In genomic region chr21:42671778-42672593, GRCh38 we compare ENCODE assay signal across 14 cellular contexts. TPM values are rescaled to one million over a fixed set of nuclear protein-coding genes. Genes with fewer than 3 reads are reported as not detected.
DNase-seq lines count a peak whose midpoint lies in the region; ATAC-seq, FAIRE-seq and TF ChIP-seq lines count a peak whose summit lies in the region.
"Had no signal": no experiment of that assay in that cellular context is flagged by ENCODE, and none has a peak within 500 bp of the region (broad histone marks: within the 10 kb centered on the region; RNA-seq: fewer than 3 reads in every experiment).

No MANE protein-coding gene starts in this region.

- FAIRE-seq in HTR-8/SVneo (lab: Jason Lieb, UNC) (peak; percentile 4), kidney (lab: Jason Lieb, UNC) (no peak)

- H3K36me3 ChIP-seq in kidney (ENCODE audit: control insufficient read depth in 1 of 2, insufficient read depth in 2 of 2, low read length in 2 of 2) = peaks cover 7 to 9% of the 10 kb centered on the region in 2 donors
- H3K36me3 ChIP-seq: BE2C, HAP-1 had no signal

- no peaks in the 10 kb centered on the region for H3K9me3 ChIP-seq in kidney (ENCODE audit: control insufficient read depth in 1 of 2, low read length in 2 of 2)
- H3K9me3 ChIP-seq: BE2C, HAP-1 had no signal

- peak; percentile 70 for DNase-seq in A172 (ENCODE audit: low spot score)
- no peak for DNase-seq in HTR-8/SVneo (ENCODE audit: insufficient read length, low spot score)
- DNase-seq in RPMI7951 (ENCODE audit: low read depth) = peak; percentile 54
- no peak for DNase-seq in left colon
- DNase-seq in C1 segment of cervical spinal cord (lab: John Stamatoyannopoulos, UW) = no peak
- DNase-seq in kidney = no peak
- DNase-seq: activated CD4-positive, CD25-positive, alpha-beta regulatory T cell treated with anti-CD3 and anti-CD28 coated beads, Interleukin-2, amount 50 U/mL, for 72 hours; BE2C; naive thymus-derived CD4-positive, alpha-beta T cell; NCI-H1694 treated with DMSO at 0.1 percent for 48 hours; stimulated activated CD4-positive, alpha-beta T cell treated with anti-CD3 and anti-CD28 coated beads, Interleukin-12 subunit alpha, Interleukin-12 subunit beta, amount 100 ng/mL, for 4 hours had no signal

- intact Hi-C loops in left colon (cut with DNase I, micrococcal nuclease) (no loop called here), kidney (cut with DNase I) (no loop called here)

- no peak overlapping the region for H3K27ac ChIP-seq in kidney (ENCODE audit: low read depth in 2 of 2, low read length in 2 of 2)

- no peak overlapping the region for H3K9ac ChIP-seq in kidney (ENCODE audit: low read length in 2 of 2)

- H3K4me1 ChIP-seq in kidney (ENCODE audit: control insufficient read depth in 1 of 2, insufficient read depth in 1 of 2, low read depth in 1 of 2, low read length in 2 of 2) = peaks cover 0 to 13% of the 10 kb centered on the region in 2 donors

- TF ChIP-seq CTCF in kidney (IDR thresholded peaks at IDR 0.05; ENCODE audit: borderline replicate concordance, extremely low read depth, insufficient read depth) = no peak

- H3K4me3 ChIP-seq in kidney (ENCODE audit: low read length in 2 of 2) = no peak overlapping the region
- H3K4me3 ChIP-seq: HAP-1 had no signal

- ATAC-seq in left colon (peak; percentile 19), GM21367 (IDR thresholded peaks at IDR 0.05; ENCODE audit: unreplicated experiment) (no peak), GM18498 (IDR thresholded peaks at IDR 0.05; ENCODE audit: unreplicated experiment) (no peak)
- ATAC-seq: naive thymus-derived CD4-positive, alpha-beta T cell had no signal

RNA-seq across cellular contexts. Expression of gene PDE9A, which starts 18.6 kb away (rescaled TPM):
- not detected in 2 replicates for total RNA-seq in A172 (2014; rRNA removed; shearing (Covaris generic))
- total RNA-seq in RPMI7951 (2014; rRNA removed; shearing (Covaris generic)) = not detected in 2 replicates
- total RNA-seq in left colon = 100 to 1,000 TPM; 117 to 236 TPM
- total RNA-seq in kidney = 39.0 TPM
- polyA plus RNA-seq in kidney (ENCODE audit: insufficient read depth, low read depth, low replicate concordance) = 30.1 TPM

Comparison
In these comparisons a context has a peak if more than half of its experiments do, and no peak if none do; other contexts are left out.
1. DNase-seq: peak in A172 (single experiment) and RPMI7951 (single experiment); none in HTR-8/SVneo (single experiment), left colon (0 of 2), C1 segment of cervical spinal cord (0 of 14) and kidney (single experiment).
2. RNA of gene PDE9A, which starts 18.6 kb away (total RNA-seq): 117 to 236 TPM in left colon and 39.0 TPM in kidney (single experiment); not detected in RPMI7951 and not detected in A172; every median in the first group is over 10 times any median in the second.